8 cellular contexts compared by ENCODE assay signal in the genomic region with DNA sequence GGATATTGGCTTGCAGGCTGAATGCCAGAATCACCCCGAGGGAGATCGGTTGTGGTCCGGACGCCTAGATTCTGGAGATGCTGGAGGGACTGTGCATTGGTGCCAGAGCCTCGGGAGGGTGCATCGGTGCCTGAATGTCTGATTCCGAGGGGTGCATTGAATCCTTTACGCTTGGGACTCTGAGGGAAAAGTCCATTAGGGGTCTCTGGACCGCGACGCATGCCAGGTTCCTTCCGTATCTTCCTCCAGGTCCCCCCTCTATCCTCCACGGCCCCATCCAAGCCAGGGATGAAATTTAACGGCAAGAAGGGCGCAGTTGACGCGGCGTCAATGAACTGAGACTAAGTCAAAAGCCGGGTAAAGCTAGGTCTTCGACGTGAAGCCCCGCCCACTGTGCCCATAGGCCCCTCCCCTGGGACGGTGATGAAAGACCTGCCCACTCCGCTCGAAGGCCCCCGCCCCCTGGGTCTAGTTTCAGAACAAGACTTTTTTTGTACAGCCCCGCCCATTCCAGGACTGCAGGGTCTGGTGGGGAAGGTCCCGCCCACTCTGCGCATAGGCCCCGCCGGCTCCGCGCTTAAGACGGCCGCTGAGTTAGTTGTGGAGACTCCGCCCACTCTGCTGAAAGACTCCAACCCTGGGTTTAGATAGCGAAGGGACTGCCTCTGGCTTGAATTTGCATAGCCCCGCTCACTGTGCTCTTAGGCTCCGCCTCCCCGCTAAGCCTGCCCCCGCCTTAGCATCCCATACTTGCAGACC.
A peak's percentile ranks its signal among the peaks of the same experiment; 100 is the strongest.
DNase-seq lines count a peak whose midpoint lies in the region; ATAC-seq and FAIRE-seq lines count a peak whose summit lies in the region.

No MANE protein-coding gene starts in this region.

- ATAC-seq in GM19035 (IDR thresholded peaks at IDR 0.05; ENCODE audit: unreplicated experiment) = peak; percentile 68
- peak; percentile 72 for ATAC-seq in HG03354 (IDR thresholded peaks at IDR 0.05; ENCODE audit: poor library complexity, severe bottlenecking, unreplicated experiment)

- peak; percentile 53 for FAIRE-seq in colon (lab: Jason Lieb, UNC)

- DNase-seq in AG08395 (ENCODE audit: low spot score) = peak; percentile 98
- DNase-seq in NCI-H510A treated with DMSO at 0.1 percent for 48 hours (lab: John Stamatoyannopoulos, UW) = peak; percentile 80
- peak; percentile 99 for DNase-seq in activated CD4-positive, alpha-beta T cell treated with anti-CD3 and anti-CD28 coated beads for 48 hours
- DNase-seq in kidney tubule cell (ENCODE audit: low spot score) = peak; percentile 95
- DNase-seq in stimulated activated CD4-positive, alpha-beta T cell treated with anti-CD3 and anti-CD28 coated beads, Interleukin-15, amount 100 ng/mL, for 48 hours (ENCODE audit: low read depth in 2 of 2) = peak; percentile 98

Comparison
In these comparisons a context has a peak if more than half of its experiments do, and no peak if none do; other contexts are left out.
1. Peak in every context shown above with its lines: DNase-seq and ATAC-seq.